ENCODE assay signal across 9 cellular contexts in genomic region chr18:59249186-59249774, GRCh38. TPM values are rescaled to one million over a fixed set of nuclear protein-coding genes. Genes with fewer than 3 reads are reported as not detected.
A peak's percentile ranks its signal among the peaks of the same experiment; 100 is the strongest.
DNase-seq lines count a peak whose midpoint lies in the region; ATAC-seq and TF ChIP-seq lines count a peak whose summit lies in the region.
"Had no signal": no experiment of that assay in that cellular context is flagged by ENCODE, and none has a peak within 500 bp of the region (broad histone marks: within the 10 kb centered on the region; RNA-seq: fewer than 3 reads in every experiment).

No MANE protein-coding gene starts in this region.

- H3K4me3 Mint-ChIP-seq in activated naive CD4-positive, alpha-beta T cell treated with anti-CD3 and anti-CD28 coated beads, Interleukin-2, amount 10 ng/mL, durations not matched to agents 7 days and 5 days, result no peak overlapping the region
- H3K4me3 Mint-ChIP-seq: T-helper 1 cell treated with Interleukin-12 subunit alpha and Interleukin-12 subunit beta and Interleukin-4 antibody, amounts not matched to agents 30 μg/mL and 1 μg/mL, for 36 hours had no signal

- H3K27me3 ChIP-seq in HAP-1 (ENCODE audit: low read depth) (peaks cover 25% of the 10 kb centered on the region), gastrocnemius medialis (peaks cover 9 to 10% (median 9%) of the 10 kb centered on the region in 3 donors)

- CTCF ChIA-PET in activated naive CD4-positive, alpha-beta T cell treated with anti-CD3 and anti-CD28 coated beads, Interleukin-2, amount 10 ng/mL, durations not matched to agents 7 days and 5 days (lab: Charles Lee), result interaction anchor here (0.7 to 5.0 kb wide), 9 partner anchors 17 to 210 kb away, joined by 3 to 62 read pairs (median 4); no protein-coding TSS in a partner anchor

- H3K4me1 ChIP-seq in HAP-1, result peaks cover 3% of the 10 kb centered on the region; the same call in 1 of the 2 replicates
- H3K4me1 ChIP-seq in gastrocnemius medialis, result no peaks in the 10 kb centered on the region

- TF ChIP-seq CTCF in gastrocnemius medialis (IDR thresholded peaks at IDR 0.05 in 4 of 5, conservative IDR thresholded peaks at IDR 0.05 in 1 of 5), result peak in 4 of 5 experiments; percentile 31 to 59 (median 52)

- no peak overlapping the region for H3K27ac ChIP-seq in gastrocnemius medialis

- no peak overlapping the region for H3K27ac Mint-ChIP-seq in activated naive CD4-positive, alpha-beta T cell treated with anti-CD3 and anti-CD28 coated beads, Interleukin-2, amount 10 ng/mL, durations not matched to agents 7 days and 5 days
- H3K27ac Mint-ChIP-seq: T-helper 1 cell treated with Interleukin-12 subunit alpha and Interleukin-12 subunit beta and Interleukin-4 antibody, amounts not matched to agents 30 μg/mL and 1 μg/mL, for 36 hours had no signal

- H3K36me3 ChIP-seq in HAP-1 (replicated peaks) (no peaks in the 10 kb centered on the region), gastrocnemius medialis (no peaks in the 10 kb centered on the region)

- H3K9me3 ChIP-seq in HAP-1 (no peaks in the 10 kb centered on the region), gastrocnemius medialis (no peaks in the 10 kb centered on the region)

- in situ Hi-C loops in HAP-1 (cut with MboI; ENCODE audit: low sequenced_read_pairs), result no loop called here
- in situ Hi-C loops in gastrocnemius medialis (cut with MboI; ENCODE audit: low sequenced_read_pairs in 4 of 4), result no loop called here

- no peaks in the 10 kb centered on the region for H3K36me3 Mint-ChIP-seq in activated naive CD4-positive, alpha-beta T cell treated with anti-CD3 and anti-CD28 coated beads, Interleukin-2, amount 10 ng/mL, durations not matched to agents 7 days and 5 days

- H3K4me3 ChIP-seq in HAP-1 (no peak overlapping the region), gastrocnemius medialis (no peak overlapping the region)

- H3K27me3 Mint-ChIP-seq in activated naive CD4-positive, alpha-beta T cell treated with anti-CD3 and anti-CD28 coated beads, Interleukin-2, amount 10 ng/mL, durations not matched to agents 7 days and 5 days, result peaks cover 19% of the 10 kb centered on the region

- no peaks in the 10 kb centered on the region for H3K9me3 Mint-ChIP-seq in activated naive CD4-positive, alpha-beta T cell treated with anti-CD3 and anti-CD28 coated beads, Interleukin-2, amount 10 ng/mL, durations not matched to agents 7 days and 5 days
- H3K9me3 Mint-ChIP-seq: T-helper 1 cell treated with Interleukin-12 subunit alpha and Interleukin-12 subunit beta and Interleukin-4 antibody, amounts not matched to agents 30 μg/mL and 1 μg/mL, for 36 hours had no signal

- ATAC-seq in left cardiac atrium (peak; percentile 79 to 85), gastrocnemius medialis (peak; percentile 23 to 58), GM21447 (IDR thresholded peaks at IDR 0.05; ENCODE audit: unreplicated experiment) (no peak)

- intact Hi-C loops in left cardiac atrium (cut with DNase I) (loop anchor here in 1 of 2 donors (5.0 kb wide), 1 partner anchor 153 kb away; no protein-coding TSS in a partner anchor), gastrocnemius medialis (cut with DNase I; ENCODE audit: low total_unique reads) (loop anchor here (2.0 kb wide), 1 partner anchor 154 kb away; no protein-coding TSS in a partner anchor)

- TF ChIP-seq POLR2A in gastrocnemius medialis (IDR thresholded peaks at IDR 0.05), result no peak

- no peaks in the 10 kb centered on the region for H3K4me1 Mint-ChIP-seq in activated naive CD4-positive, alpha-beta T cell treated with anti-CD3 and anti-CD28 coated beads, Interleukin-2, amount 10 ng/mL, durations not matched to agents 7 days and 5 days

- DNase-seq in DMS 273 (lab: John Stamatoyannopoulos, UW; ENCODE audit: unreplicated experiment) (peak; percentile 85), HAP-1 (ENCODE audit: low spot score in 2 of 2) (peak; percentile 49 to 70), NCI-H2171 (lab: John Stamatoyannopoulos, UW) (peak; percentile 61), left cardiac atrium (no peak), gastrocnemius medialis (no peak)
- peak; percentile 57 for DNase-seq in activated naive CD4-positive, alpha-beta T cell treated with anti-CD3 and anti-CD28 coated beads, Interleukin-2, amount 10 ng/mL, durations not matched to agents 7 days and 5 days
- DNase-seq in effector CD4-positive, alpha-beta T cell, result no peak

RNA-seq across cellular contexts. Expression of gene RAX, which starts 24.0 kb away (rescaled TPM):
- total RNA-seq in left cardiac atrium (not detected), gastrocnemius medialis (not detected)

RNA-seq across cellular contexts. Expression of gene GRP, which starts 29.3 kb away (rescaled TPM):
- total RNA-seq in left cardiac atrium (not detected), gastrocnemius medialis (not detected)

Comparison
In these comparisons a context has a peak if more than half of its experiments do, and no peak if none do; other contexts are left out.
1. DNase-seq: peak in DMS 273 (single experiment), HAP-1 (2 of 2), NCI-H2171 (single experiment) and activated naive CD4-positive, alpha-beta T cell treated with anti-CD3 and anti-CD28 coated beads, Interleukin-2, amount 10 ng/mL, durations not matched to agents 7 days and 5 days (single experiment); none in left cardiac atrium (single experiment), gastrocnemius medialis (0 of 2) and effector CD4-positive, alpha-beta T cell (single experiment).